Comparison of ENCODE assay signal across 8 cellular contexts in genomic region chr3:46998121-46998851, GRCh38. TPM values are rescaled to one million over a fixed set of nuclear protein-coding genes. Genes with fewer than 3 reads are reported as not detected.
DNase-seq lines count a peak whose midpoint lies in the region; ATAC-seq and TF ChIP-seq lines count a peak whose summit lies in the region.

No MANE protein-coding gene starts in this region.

- H3K9me3 ChIP-seq in tibial artery = no peaks in the 10 kb centered on the region

- H3K27ac Mint-ChIP-seq in activated CD8-positive, alpha-beta memory T cell treated with anti-CD3 and anti-CD28 coated beads, Interleukin-2, amount 10 ng/mL, durations not matched to agents 7 days and 5 days = peak overlapping the region; percentile 52
- H3K27ac Mint-ChIP-seq in neural crest cell (ENCODE audit: unreplicated experiment) = peak overlapping the region; percentile 81

- no peaks in the 10 kb centered on the region for H3K27me3 ChIP-seq in tibial artery

- no peak overlapping the region for H3K4me3 ChIP-seq in NB4 (ENCODE audit: low read depth, low read length)
- H3K4me3 ChIP-seq in tibial artery = no peak overlapping the region
- no peak overlapping the region for H3K4me3 ChIP-seq in lower leg skin (ENCODE audit: low read depth, poor library complexity, severe bottlenecking)

- no peaks in the 10 kb centered on the region for H3K27me3 Mint-ChIP-seq in activated CD8-positive, alpha-beta memory T cell treated with anti-CD3 and anti-CD28 coated beads, Interleukin-2, amount 10 ng/mL, durations not matched to agents 7 days and 5 days
- no peaks in the 10 kb centered on the region for H3K27me3 Mint-ChIP-seq in neural crest cell (ENCODE audit: low read depth)

- no peaks in the 10 kb centered on the region for H3K4me1 ChIP-seq in tibial artery

- H3K27ac ChIP-seq in tibial artery = no peak overlapping the region

- WGBS in lower leg skin, 2 donors = 60 to 75% methylated on average over 17 to 25 of the region's 27 CpGs

- DNase-seq in GM03348 (ENCODE audit: low spot score) (peak; percentile 56), NB4 (ENCODE audit: low read depth) (peak; percentile 73), epidermal melanocyte (ENCODE audit: insufficient read length, low spot score) (peak; percentile 53), neural crest cell (ENCODE audit: low read depth, low spot score) (peak; percentile 59), tibial artery (peak; percentile 53 to 81), lower leg skin (ENCODE audit: low spot score in 2 of 2) (no peak), NCI-H774 (lab: John Stamatoyannopoulos, UW) (no peak)
- peak; percentile 77 for DNase-seq in activated CD8-positive, alpha-beta memory T cell treated with anti-CD3 and anti-CD28 coated beads, Interleukin-2, amount 10 ng/mL, durations not matched to agents 7 days and 5 days

- no peak overlapping the region for H3K4me3 Mint-ChIP-seq in activated CD8-positive, alpha-beta memory T cell treated with anti-CD3 and anti-CD28 coated beads, Interleukin-2, amount 10 ng/mL, durations not matched to agents 7 days and 5 days
- H3K4me3 Mint-ChIP-seq in neural crest cell = no peak overlapping the region

- H3K4me1 Mint-ChIP-seq in activated CD8-positive, alpha-beta memory T cell treated with anti-CD3 and anti-CD28 coated beads, Interleukin-2, amount 10 ng/mL, durations not matched to agents 7 days and 5 days = peaks cover 22% of the 10 kb centered on the region
- H3K4me1 Mint-ChIP-seq in neural crest cell = no peaks in the 10 kb centered on the region

- peaks cover 15 to 98% (median 60%) of the 10 kb centered on the region in 3 donors for H3K36me3 ChIP-seq in tibial artery

- peak; percentile 68 for ATAC-seq in activated CD8-positive, alpha-beta memory T cell treated with anti-CD3 and anti-CD28 coated beads, Interleukin-2, amount 10 ng/mL, durations not matched to agents 7 days and 5 days

- TF ChIP-seq POLR2A in NB4 (IDR thresholded peaks at IDR 0.05; ENCODE audit: extremely low read depth, insufficient read length) (no peak), lower leg skin (IDR thresholded peaks at IDR 0.05) (no peak)

- CTCF ChIA-PET in activated CD8-positive, alpha-beta memory T cell treated with anti-CD3 and anti-CD28 coated beads, Interleukin-2, amount 10 ng/mL, durations not matched to agents 7 days and 5 days (lab: Charles Lee) = interaction anchor here (0.5 to 2.8 kb wide), 16 partner anchors 10 to 326 kb away, joined by 3 to 17 read pairs (median 4); no protein-coding TSS in a partner anchor

- H3K36me3 Mint-ChIP-seq in activated CD8-positive, alpha-beta memory T cell treated with anti-CD3 and anti-CD28 coated beads, Interleukin-2, amount 10 ng/mL, durations not matched to agents 7 days and 5 days = peaks cover 35% of the 10 kb centered on the region
- no peaks in the 10 kb centered on the region for H3K36me3 Mint-ChIP-seq in neural crest cell (ENCODE audit: low read depth)

- TF ChIP-seq CTCF in NB4 (IDR thresholded peaks at IDR 0.05; ENCODE audit: low read depth, low read length) (peak; percentile 76), neural crest cell (conservative IDR thresholded peaks at IDR 0.05) (peak; percentile 77), tibial artery (IDR thresholded peaks at IDR 0.05) (peak; percentile 73 to 75), lower leg skin (IDR thresholded peaks at IDR 0.05) (no peak)

- no peaks in the 10 kb centered on the region for H3K9me3 Mint-ChIP-seq in activated CD8-positive, alpha-beta memory T cell treated with anti-CD3 and anti-CD28 coated beads, Interleukin-2, amount 10 ng/mL, durations not matched to agents 7 days and 5 days (ENCODE audit: low read depth)
- H3K9me3 Mint-ChIP-seq in neural crest cell = no peaks in the 10 kb centered on the region

- intact Hi-C loops in tibial artery (cut with DNase I; ENCODE audit: low total_unique reads) = loop anchor here (5.0 to 10.0 kb wide), 2 partner anchors 76 to 293 kb away; partner anchors contain the start of gene TMIE
- intact Hi-C loops in lower leg skin (cut with DNase I; ENCODE audit: low total_unique reads) = no loop called here

RNA-seq across cellular contexts. Expression of gene NBEAL2, which starts 18.8 kb away (rescaled TPM):
- 100 to 1,000 TPM; 164 to 262 TPM for total RNA-seq in activated CD8-positive, alpha-beta memory T cell treated with anti-CD3 and anti-CD28 coated beads, Interleukin-2, amount 10 ng/mL, durations not matched to agents 7 days and 5 days
- total RNA-seq in neural crest cell (24.6 and 25.2 TPM in 2 replicates), lower leg skin (100 to 1,000 TPM; 176 to 519 (median 217) TPM)

RNA-seq across cellular contexts. Expression of gene CCDC12, which starts 21.7 kb away (rescaled TPM):
- total RNA-seq in activated CD8-positive, alpha-beta memory T cell treated with anti-CD3 and anti-CD28 coated beads, Interleukin-2, amount 10 ng/mL, durations not matched to agents 7 days and 5 days = 10 to 100 TPM; 65.9 to 72.7 TPM
- total RNA-seq in neural crest cell (53.2 and 54.3 TPM in 2 replicates), lower leg skin (100 to 1,000 TPM in 1 of 4 donors, 10 to 100 TPM in 3; 64.6 to 101 (median 82.5) TPM)

Comparison
In these comparisons a context has a peak if more than half of its experiments do, and no peak if none do; other contexts are left out.
1. DNase-seq: peak in GM03348 (single experiment), NB4 (single experiment), activated CD8-positive, alpha-beta memory T cell treated with anti-CD3 and anti-CD28 coated beads, Interleukin-2, amount 10 ng/mL, durations not matched to agents 7 days and 5 days (single experiment), epidermal melanocyte (single experiment), neural crest cell (single experiment) and tibial artery (2 of 2); none in lower leg skin (0 of 2) and NCI-H774 (single experiment).
2. CTCF ChIP-seq: peak in NB4 (single experiment), neural crest cell (single experiment) and tibial artery (2 of 2); none in lower leg skin (0 of 3).